In the genomic region with DNA sequence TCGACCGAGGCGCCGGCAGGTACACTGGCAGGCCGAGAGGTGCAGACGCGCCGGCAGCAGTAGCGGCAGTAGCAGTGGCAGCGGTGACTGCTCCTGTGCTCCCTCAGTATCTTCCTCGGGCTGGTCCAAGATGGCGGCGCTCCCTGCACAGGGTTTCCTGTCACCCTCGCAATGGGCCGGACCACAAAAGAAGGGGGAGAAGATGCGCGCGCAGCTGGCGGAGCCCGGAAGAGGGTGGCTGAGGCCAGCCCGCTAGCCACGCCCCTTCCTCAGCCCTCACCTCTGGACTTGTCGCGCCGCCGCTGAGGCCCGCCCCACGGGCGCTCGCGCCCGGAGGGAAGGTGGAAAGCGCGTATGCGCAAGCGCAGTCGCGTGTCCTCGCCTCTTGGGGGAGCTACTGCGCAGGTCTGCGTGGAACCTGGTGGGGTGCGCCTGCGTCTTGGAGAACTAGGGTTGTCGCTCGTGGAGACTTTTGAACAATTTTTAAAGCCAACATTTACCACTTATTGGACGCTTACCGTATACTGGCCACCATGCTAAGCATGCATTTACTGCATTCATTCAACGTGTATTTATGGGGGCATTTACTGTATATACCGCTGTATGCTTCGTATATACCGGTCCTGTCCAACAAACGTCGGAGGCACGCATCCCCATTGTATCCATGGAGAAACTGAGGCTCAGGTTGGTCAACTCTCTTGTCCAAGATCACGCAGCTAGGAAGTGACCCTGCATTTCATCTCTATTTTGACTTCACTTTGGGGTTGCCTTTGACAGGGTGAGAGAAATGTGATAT, we compare ENCODE assay signal across 8 cellular contexts. TPM values are rescaled to one million over a fixed set of nuclear protein-coding genes. Genes with fewer than 3 reads are reported as not detected.
DNase-seq lines count a peak whose midpoint lies in the region; ATAC-seq, FAIRE-seq and TF ChIP-seq lines count a peak whose summit lies in the region.

RAB14 (minus strand) TSS at position 132 of the 796 bp plus-strand sequence. CDS start 8,457 bp downstream, outside the sequence.

- H3K27me3 Mint-ChIP-seq in CD4-positive, alpha-beta T cell: no peaks in the 10 kb centered on the region

- POLR2A ChIA-PET in CD4-positive, alpha-beta T cell (lab: Charles Lee): interaction anchor here (0.6 to 4.3 kb wide), 18 partner anchors 9 to 1062 kb away, joined by 3 to 50 read pairs (median 4); partner anchors contain the start of genes CNTRL, FBXW2 and RBM18
- POLR2A ChIA-PET in HepG2 (lab: Yijun Ruan, JAX): interaction anchor here (0.9 to 2.4 kb wide), 9 partner anchors 11 to 87 kb away, joined by 3 to 18 read pairs (median 5); partner anchors contain the start of gene GSN

- H3K4me1 ChIP-seq in HepG2 (ENCODE audit: insufficient read depth, low read length): peaks cover 57% of the 10 kb centered on the region

- peaks cover 49% of the 10 kb centered on the region for H3K4me1 Mint-ChIP-seq in CD4-positive, alpha-beta T cell (ENCODE audit: low read depth)

- TF ChIP-seq POLR2A in HepG2 (IDR thresholded peaks at IDR 0.05; ENCODE audit: insufficient read depth in 1 of 2, low read depth in 2 of 2, low read length in 2 of 2): peak; percentile 73 to 81

- peak within 1 kb of the TSS; percentile 91 for H3K27ac Mint-ChIP-seq in CD4-positive, alpha-beta T cell

- H3K4me3 ChIP-seq in HepG2 (replicated peaks in 1 of 3; ENCODE audit: insufficient read depth in 1 of 3, low read depth in 2 of 3, low read length in 3 of 3): peak within 1 kb of the TSS; percentile 88 to 93 (median 91)

- in situ Hi-C loops in HepG2 (cut with HindIII; ENCODE audit: extremely low pct_ligation_motif_present, low pct_unique_long_range_greater_than_20kb): no loop called here

- H3K9me3 Mint-ChIP-seq in CD4-positive, alpha-beta T cell: no peaks in the 10 kb centered on the region

- H3K79me2 ChIP-seq in HepG2 (ENCODE audit: insufficient read depth, low read length): peaks cover 50% of the 10 kb centered on the region

- TF ChIP-seq RAD21 in HepG2 (CRISPR knock-in tag; IDR thresholded peaks at IDR 0.05): peak; percentile 54

- peak within 1 kb of the TSS; percentile 91 for H3K9ac ChIP-seq in HepG2 (ENCODE audit: insufficient read depth, low read depth, low read length)

- TF ChIP-seq CTCF in CD4-positive, alpha-beta T cell (IDR thresholded peaks at IDR 0.05): peak; percentile 62
- peak; percentile 91 for TF ChIP-seq CTCF in HepG2 (CRISPR knock-in tag; IDR thresholded peaks at IDR 0.05)

- H2AFZ ChIP-seq in HepG2 (ENCODE audit: low read length): peak within 1 kb of the TSS; percentile 89

- TF ChIP-seq EP300 in HepG2 (IDR thresholded peaks at IDR 0.05; ENCODE audit: low read depth in 2 of 2, low read length in 2 of 2) (0 out of 4 replicates have a peak, but pooled peaks of 1 of the 2 experiments have one; percentile 17), HepG2 (CRISPR knock-in tag; IDR thresholded peaks at IDR 0.05; ENCODE audit: borderline replicate concordance) (0 out of 2 replicates have a peak, but pooled peaks have one; percentile 23)

- H3K4me3 Mint-ChIP-seq in CD4-positive, alpha-beta T cell: peak within 1 kb of the TSS; percentile 96

- CTCF ChIA-PET in CD4-positive, alpha-beta T cell (lab: Charles Lee): interaction anchor here (0.7 to 1.6 kb wide), 7 partner anchors 9 to 142 kb away, joined by 3 to 8 read pairs (median 3); no protein-coding TSS in a partner anchor
- CTCF ChIA-PET in HepG2 (lab: Yijun Ruan, JAX; ENCODE audit: low intra/inter-chr PET ratio, low total read pairs): no interaction called here

- peak within 1 kb of the TSS; percentile 87 for H3K27ac ChIP-seq in CD4-positive, alpha-beta T cell (ENCODE audit: low read depth, low read length)
- peak within 1 kb of the TSS; percentile 81 for H3K27ac ChIP-seq in HepG2 (ENCODE audit: extremely low read length, insufficient read depth, low read length)

- ATAC-seq in CD4-positive, alpha-beta T cell (ENCODE audit: poor library complexity): peak; percentile 89
- ATAC-seq in GM19397 (IDR thresholded peaks at IDR 0.05; ENCODE audit: unreplicated experiment) (peak; percentile 87), HG03571 (IDR thresholded peaks at IDR 0.05; ENCODE audit: unreplicated experiment) (peak; percentile 84), HepG2 (peak; percentile 95)

- H3K36me3 ChIP-seq in HepG2 (replicated peaks in 1 of 2; ENCODE audit: control insufficient read depth in 1 of 2, insufficient read depth in 2 of 2, low read length in 2 of 2): no peaks in the 10 kb centered on the region

- peaks cover 16% of the 10 kb centered on the region for H3K36me3 Mint-ChIP-seq in CD4-positive, alpha-beta T cell (ENCODE audit: low read depth)

- no peaks in the 10 kb centered on the region for H3K9me3 ChIP-seq in CD4-positive, alpha-beta T cell (ENCODE audit: control insufficient read depth, low read length)
- H3K9me3 ChIP-seq in HepG2 (ENCODE audit: low read length): peaks cover under 1% of the 10 kb centered on the region; the same call in 1 of the 2 replicates

- H4K20me1 ChIP-seq in HepG2 (ENCODE audit: insufficient read depth, low read length): peaks cover 39% of the 10 kb centered on the region

- peak; percentile 100 for DNase-seq in CD4-positive, alpha-beta T cell
- DNase-seq in NCI-H774 (lab: John Stamatoyannopoulos, UW): peak; percentile 99
- peak; percentile 100 for DNase-seq in activated CD4-positive, alpha-beta T cell treated with anti-CD3 and anti-CD28 coated beads, Interleukin-2, amount 50 U/mL, for 4 hours
- DNase-seq in dermis blood vessel endothelial cell: peak; percentile 99
- DNase-seq in HepG2 (ENCODE audit: low spot score): peak; percentile 95
- peak; percentile 100 for DNase-seq in stimulated activated CD4-positive, alpha-beta T cell treated with anti-CD3 and anti-CD28 coated beads, Interleukin-4, amount 100 ng/mL, for 1 hour

- peak within 1 kb of the TSS; percentile 100 for H3K4me2 ChIP-seq in HepG2 (ENCODE audit: low read depth, low read length)

- FAIRE-seq in HepG2 (lab: Jason Lieb, UNC): peak; percentile 18

- 4% methylated on average over 25 of the region's 55 CpGs for WGBS in HepG2 (ENCODE audit: low lambda C conversion rate)

- H3K27me3 ChIP-seq in CD4-positive, alpha-beta T cell (ENCODE audit: control insufficient read depth, insufficient read depth, low read length): no peaks in the 10 kb centered on the region
- no peaks in the 10 kb centered on the region; a peak in 1 of 5 replicates for H3K27me3 ChIP-seq in HepG2 (ENCODE audit: control insufficient read depth in 1 of 2, insufficient read depth in 2 of 2, low read length in 2 of 2)

- intact Hi-C loops in CD4-positive, alpha-beta T cell (cut with DNase I, micrococcal nuclease): loop anchor here (5.0 kb wide), 7 partner anchors 80 to 620 kb away; partner anchors contain the start of genes CDK5RAP2 (in 1 of the 2), FBXW2 (in 1 of the 2), MEGF9 (in 1 of the 2) and PSMD5 (in 1 of the 2)
- intact Hi-C loops in HepG2 (cut with micrococcal nuclease; ENCODE audit: unreplicated experiment): no loop called here

- TSS peak; percentile 88 for BruUV-seq in HepG2 (replicated peaks; lab: Mats Ljungman, UMichigan)

TF ChIP-seq in HepG2, 621 proteins besides CTCF, POLR2A, EP300 and RAD21 (continues in another document):
- no peak for TF ChIP-seq REXO4 (CRISPR knock-in tag; IDR thresholded peaks at IDR 0.05; ENCODE audit: borderline replicate concordance)
- TF ChIP-seq TERF1 (CRISPR knock-in tag; IDR thresholded peaks at IDR 0.05): no peak

RNA-seq across cellular contexts. Expression of gene RAB14, which starts in this region (rescaled TPM):
- 10 to 100 TPM; 57.4 to 58.2 TPM for total RNA-seq in CD4-positive, alpha-beta T cell
- total RNA-seq in dermis blood vessel endothelial cell (28.9 and 54.8 TPM in 2 replicates), HepG2 (2016; rRNA removed; fragmentation: Illumina TruSeq; extraction: Trizol) (19.3 and 42.2 TPM in 2 replicates)
- total RNA-seq in HepG2 (2016; cell fraction: cytosol; rRNA removed; fragmentation: Illumina TruSeq; extraction: Trizol; ENCODE audit: low read depth): 2.8 and 4.0 TPM in 2 replicates
- 18.4 and 42.0 TPM in 2 replicates for total RNA-seq in HepG2 (2016; cell fraction: insoluble cytoplasmic fraction; rRNA removed; fragmentation: Illumina TruSeq; extraction: Trizol)
- 18.7 and 20.5 TPM in 2 replicates for total RNA-seq in HepG2 (2016; cell fraction: membrane; rRNA removed; fragmentation: Illumina TruSeq; extraction: Trizol)
- total RNA-seq in HepG2 (2016; cell fraction: nucleus; rRNA removed; fragmentation: Illumina TruSeq; extraction: Trizol): 24.4 and 28.8 TPM in 2 replicates
- 15.3 and 17.4 TPM in 2 replicates for polyA plus RNA-seq in HepG2 (2011; rRNA removed)
- 6.4 and 13.9 TPM in 2 replicates for polyA plus RNA-seq in HepG2 (2011; cell fraction: cytosol; rRNA removed)
- polyA plus RNA-seq in HepG2 (2011; cell fraction: nucleus; rRNA removed): 9.5 and 11.9 TPM in 2 replicates
- 31.9 and 33.9 TPM in 2 replicates for polyA plus RNA-seq in HepG2 (2012)
- 2.7 and 2.8 TPM in 2 replicates for polyA plus RNA-seq in HepG2 (2016; cell fraction: cytosol; fragmentation: Illumina TruSeq; extraction: Trizol; ENCODE audit: low read depth)
- 58.3 and 63.3 TPM in 2 replicates for polyA plus RNA-seq in HepG2 (2016; cell fraction: insoluble cytoplasmic fraction; fragmentation: Illumina TruSeq; extraction: Trizol; ENCODE audit: low read depth)
- 12.2 and 12.7 TPM in 2 replicates for polyA plus RNA-seq in HepG2 (2016; cell fraction: membrane; fragmentation: Illumina TruSeq; extraction: Trizol; ENCODE audit: low read depth)
- 39.9 TPM in 2 replicates for polyA plus RNA-seq in HepG2 (2016; cell fraction: nucleus; fragmentation: Illumina TruSeq; extraction: Trizol; ENCODE audit: insufficient read depth, low read depth)
- 8.0 and 11.9 TPM in 2 replicates for polyA minus RNA-seq in HepG2 (2011; rRNA and poly(A)+ RNA removed; ENCODE audit: low replicate concordance)
- 14.1 and 21.2 TPM in 2 replicates for polyA minus RNA-seq in HepG2 (2011; cell fraction: cytosol; rRNA and poly(A)+ RNA removed)
- polyA minus RNA-seq in HepG2 (2011; cell fraction: nucleus; rRNA and poly(A)+ RNA removed): 18.9 and 25.6 TPM in 2 replicates

Comparison
In these comparisons a context has a peak if more than half of its experiments do, and no peak if none do; other contexts are left out.
1. Peak in every context shown above with its lines: DNase-seq, ATAC-seq, H3K4me3 ChIP-seq and H3K27ac ChIP-seq.